19 cellular contexts compared by ENCODE assay signal in genomic region chr3:31996195-31996594, GRCh38.
"Had no signal": no experiment of that assay in that cellular context is flagged by ENCODE, and none has a peak within 500 bp of the region (broad histone marks: within the 10 kb centered on the region; RNA-seq: fewer than 3 reads in every experiment).

No MANE protein-coding gene starts in this region.

- H3K36me3 Mint-ChIP-seq: immature natural killer cell had no signal

- H3K36me3 ChIP-seq: ovary, right lobe of liver, vagina had no signal

- H3K4me1 Mint-ChIP-seq: immature natural killer cell had no signal

- ATAC-seq: esophagus mucosa; left ventricle myocardium superior; naive thymus-derived CD4-positive, alpha-beta T cell; right lobe of liver had no signal

- H3K4me3 Mint-ChIP-seq: activated CD4-positive, alpha-beta memory T cell treated with anti-CD3 and anti-CD28 coated beads, Interleukin-2, amount 10 ng/mL, durations not matched to agents 7 days and 5 days; immature natural killer cell; naive thymus-derived CD4-positive, alpha-beta T cell; T-helper 2 cell treated with Interferon-gamma antibody and Interleukin-4, amounts not matched to agents 5 μg/mL and 100 μg/mL, for 36 hours had no signal

- H3K9me3 ChIP-seq: ovary, right lobe of liver, vagina had no signal

- H3K4me1 ChIP-seq: right lobe of liver, vagina had no signal

- H3K27ac Mint-ChIP-seq: activated CD4-positive, alpha-beta memory T cell treated with anti-CD3 and anti-CD28 coated beads, Interleukin-2, amount 10 ng/mL, durations not matched to agents 7 days and 5 days; activated naive CD4-positive, alpha-beta T cell treated with anti-CD3 and anti-CD28 coated beads, Interleukin-2, amount 50 U/mL, for 72 hours; immature natural killer cell; naive thymus-derived CD4-positive, alpha-beta T cell; T-helper 2 cell treated with Interferon-gamma antibody and Interleukin-4, amounts not matched to agents 5 μg/mL and 100 μg/mL, for 36 hours had no signal

- H3K4me3 ChIP-seq: ovary, right lobe of liver, smooth muscle cell, vagina had no signal

- DNase-seq: activated CD4-positive, alpha-beta memory T cell treated with anti-CD3 and anti-CD28 coated beads, Interleukin-2, amount 10 ng/mL, durations not matched to agents 7 days and 5 days; activated CD4-positive, alpha-beta T cell treated with anti-CD3 and anti-CD28 coated beads for 4 hours; activated gamma-delta T cell treated with Interleukin-2 at 50 U/mL for 16 hours; activated T-cell treated with anti-CD3 and anti-CD28 coated beads, Interleukin-2, amount 50 U/mL, for 1 hour; amniotic stem cell; effector CD8-positive, alpha-beta T cell; immature natural killer cell; left ventricle myocardium superior; naive thymus-derived CD4-positive, alpha-beta T cell; ovary; right lobe of liver; stimulated activated CD4-positive, alpha-beta T cell treated with anti-CD3 and anti-CD28 coated beads, Interleukin-4, amount 100 ng/mL, for 4 hours; stimulated activated naive CD4-positive, alpha-beta T cell treated with Interleukin-2 at 50 U/mL for 16 hours; trophoblast cell had no signal
